ENCODE assay signal across 15 cellular contexts in the genomic region with DNA sequence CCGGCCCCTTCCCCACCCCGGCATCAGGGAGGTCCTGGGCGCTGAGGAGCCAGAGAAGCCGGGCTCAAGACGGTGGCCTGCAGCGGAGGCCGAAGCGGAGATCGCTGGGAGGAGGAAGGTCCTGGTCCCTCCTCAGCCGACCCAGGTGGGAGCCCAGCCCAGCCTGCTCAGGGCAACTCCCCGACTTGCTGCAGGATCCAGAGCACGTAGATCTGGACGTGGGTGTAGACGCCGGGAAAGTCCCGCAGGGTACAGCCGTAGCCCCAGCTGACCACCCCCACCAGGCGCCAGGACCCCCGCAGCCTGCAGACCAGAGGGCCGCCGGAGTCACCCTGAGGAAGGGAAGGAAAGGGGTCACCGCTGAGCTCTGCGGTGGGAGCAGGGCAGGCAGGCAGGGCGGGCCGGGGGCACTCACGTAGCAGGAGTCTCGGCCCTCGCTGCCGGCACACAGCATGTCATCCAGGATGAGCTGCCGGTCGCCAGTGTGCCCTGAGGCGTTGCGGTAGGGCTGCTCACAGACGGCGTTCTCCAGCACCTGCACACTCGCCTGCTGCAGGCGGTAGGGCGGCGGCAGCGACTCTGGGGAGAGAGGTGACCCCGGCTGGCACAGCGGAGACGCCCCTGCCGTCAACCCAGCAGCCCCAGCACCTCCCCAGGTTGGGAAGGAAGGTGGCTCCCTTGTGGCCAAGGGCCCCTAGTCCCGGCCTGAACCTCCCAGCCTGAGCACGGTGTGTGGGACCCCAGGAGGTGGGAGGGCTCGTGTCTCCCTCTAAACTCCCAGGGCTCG. TPM values are rescaled to one million over a fixed set of nuclear protein-coding genes. Genes with fewer than 3 reads are reported as not detected.
A peak's percentile ranks its signal among the peaks of the same experiment; 100 is the strongest.
DNase-seq lines count a peak whose midpoint lies in the region; ATAC-seq and TF ChIP-seq lines count a peak whose summit lies in the region.
"Had no signal": no experiment of that assay in that cellular context is flagged by ENCODE, and none has a peak within 500 bp of the region (broad histone marks: within the 10 kb centered on the region; RNA-seq: fewer than 3 reads in every experiment).

No MANE protein-coding gene starts in this region.

- H3K27me3 Mint-ChIP-seq in MCF 10A (ENCODE audit: insufficient read depth, unreplicated experiment) = peaks cover 52% of the 10 kb centered on the region
- peaks cover 7% of the 10 kb centered on the region for H3K27me3 Mint-ChIP-seq in endodermal cell (ENCODE audit: insufficient read depth)
- H3K27me3 Mint-ChIP-seq in stimulated activated naive B cell treated with anti-CD40 and anti-IgM and Interleukin-4, amounts not matched to agents 10 μg/mL and 1 μg/mL and 100 μg/mL, for 72 hours = peaks cover 51 to 59% of the 10 kb centered on the region in 2 donors
- peaks cover 11% of the 10 kb centered on the region for H3K27me3 Mint-ChIP-seq in activated T-helper 1 cell treated with anti-CD3 and anti-CD28 coated beads, Interleukin-12 subunit alpha, Interleukin-12 subunit beta, Interleukin-2, Interleukin-4 antibody, amounts not matched to agents 30 ng/mL and 10 ng/mL and 1 ng/mL, durations not matched to agents 14 hours and 24 hours and 36 hours (ENCODE audit: insufficient read depth)
- H3K27me3 Mint-ChIP-seq in CD8-positive, alpha-beta T cell (ENCODE audit: low read depth) = peaks cover 24% of the 10 kb centered on the region

- H3K27ac ChIP-seq in mammary epithelial cell (ENCODE audit: insufficient read depth, low read depth, low read length) (no peak overlapping the region), endodermal cell (ENCODE audit: low read depth, low read length) (no peak overlapping the region)
- H3K27ac ChIP-seq in CD8-positive, alpha-beta T cell (ENCODE audit: low read depth, low read length) = no peak overlapping the region

- H3K4me2 ChIP-seq in mammary epithelial cell (ENCODE audit: insufficient read depth, low read depth, low read length) = no peak overlapping the region

- H3K36me3 ChIP-seq in mammary epithelial cell (ENCODE audit: insufficient read depth, low read length) = no peaks in the 10 kb centered on the region
- no peaks in the 10 kb centered on the region for H3K36me3 ChIP-seq in endodermal cell (ENCODE audit: control insufficient read depth, insufficient read depth, low read length)
- H3K36me3 ChIP-seq in CD8-positive, alpha-beta T cell (ENCODE audit: insufficient read depth, low read length) = no peaks in the 10 kb centered on the region

- no peaks in the 10 kb centered on the region for H3K79me2 ChIP-seq in mammary epithelial cell (ENCODE audit: insufficient read depth, low read length)

- in situ Hi-C loops in mammary epithelial cell (cut with MboI; ENCODE audit: low sequenced_read_pairs in 2 of 2) = no loop called here

- H3K4me1 Mint-ChIP-seq in MCF 10A (ENCODE audit: insufficient read depth, unreplicated experiment) = no peaks in the 10 kb centered on the region
- no peaks in the 10 kb centered on the region for H3K4me1 Mint-ChIP-seq in endodermal cell
- H3K4me1 Mint-ChIP-seq in stimulated activated naive B cell treated with anti-CD40 and anti-IgM and Interleukin-4, amounts not matched to agents 10 μg/mL and 1 μg/mL and 100 μg/mL, for 72 hours = peaks cover 6 to 14% of the 10 kb centered on the region in 2 donors
- H3K4me1 Mint-ChIP-seq in activated T-helper 1 cell treated with anti-CD3 and anti-CD28 coated beads, Interleukin-12 subunit alpha, Interleukin-12 subunit beta, Interleukin-2, Interleukin-4 antibody, amounts not matched to agents 30 ng/mL and 10 ng/mL and 1 ng/mL, durations not matched to agents 14 hours and 24 hours and 36 hours (ENCODE audit: low read depth) = no peaks in the 10 kb centered on the region
- peaks cover 5% of the 10 kb centered on the region for H3K4me1 Mint-ChIP-seq in CD8-positive, alpha-beta T cell (ENCODE audit: low read depth)

- H3K4me3 ChIP-seq in mammary epithelial cell (replicated peaks in 1 of 3; ENCODE audit: insufficient read depth in 1 of 3, low read depth in 2 of 3, low read length in 3 of 3) (no peak overlapping the region), endodermal cell (ENCODE audit: low read length) (no peak overlapping the region)
- H3K4me3 ChIP-seq in CD8-positive, alpha-beta T cell (ENCODE audit: low read depth, low read length) = no peak overlapping the region

- H3K9ac ChIP-seq in mammary epithelial cell (ENCODE audit: insufficient read depth, low read length) (no peak overlapping the region), endodermal cell (ENCODE audit: extremely low read depth, low read length, poor library complexity, severe bottlenecking) (no peak overlapping the region)

- intact Hi-C loops in mammary epithelial cell (cut with micrococcal nuclease) (no loop called here), MCF 10A (cut with micrococcal nuclease) (no loop called here)
- intact Hi-C loops in activated T-helper 1 cell treated with anti-CD3 and anti-CD28 coated beads, Interleukin-12 subunit alpha, Interleukin-12 subunit beta, Interleukin-2, Interleukin-4 antibody, amounts not matched to agents 30 ng/mL and 10 ng/mL and 1 ng/mL, durations not matched to agents 14 hours and 24 hours and 36 hours (cut with micrococcal nuclease) = no loop called here
- intact Hi-C loops in CD8-positive, alpha-beta T cell (cut with DNase I, micrococcal nuclease) = no loop called here

- dilution Hi-C loops in mammary epithelial cell (cut with HindIII; ENCODE audit: low sequenced_read_pairs) = loop anchor here (25.0 kb wide), 1 partner anchor 226 kb away; the partner anchor contains the start of genes CLCN7, PTX4 and TELO2

- WGBS in mammary epithelial cell (ENCODE audit: low coverage, missing lambda C conversion rate) = 8% methylated on average over 15 of the region's 48 CpGs
- 46 to 72% methylated on average over 18 to 47 of the region's 48 CpGs for WGBS in endodermal cell (ENCODE audit: insufficient coverage in 1 of 2, insufficient read length in 1 of 2), 2 experiments

- H3K4me1 ChIP-seq in mammary epithelial cell (ENCODE audit: insufficient read depth, low read length) (peaks cover 7% of the 10 kb centered on the region), endodermal cell (ENCODE audit: control insufficient read depth, insufficient read depth, low read length) (no peaks in the 10 kb centered on the region)
- H3K4me1 ChIP-seq in CD8-positive, alpha-beta T cell (ENCODE audit: insufficient read depth, low read length) = peaks cover 9% of the 10 kb centered on the region

- H3K4me3 Mint-ChIP-seq in MCF 10A (ENCODE audit: unreplicated experiment) (no peak overlapping the region), endodermal cell (no peak overlapping the region)
- H3K4me3 Mint-ChIP-seq in stimulated activated naive B cell treated with anti-CD40 and anti-IgM and Interleukin-4, amounts not matched to agents 10 μg/mL and 1 μg/mL and 100 μg/mL, for 72 hours = no peak overlapping the region
- no peak overlapping the region for H3K4me3 Mint-ChIP-seq in activated T-helper 1 cell treated with anti-CD3 and anti-CD28 coated beads, Interleukin-12 subunit alpha, Interleukin-12 subunit beta, Interleukin-2, Interleukin-4 antibody, amounts not matched to agents 30 ng/mL and 10 ng/mL and 1 ng/mL, durations not matched to agents 14 hours and 24 hours and 36 hours
- H3K4me3 Mint-ChIP-seq in CD8-positive, alpha-beta T cell = no peak overlapping the region
- H3K4me3 Mint-ChIP-seq: activated CD4-positive, alpha-beta memory T cell treated with anti-CD3 and anti-CD28 coated beads, Interleukin-2, amount 10 ng/mL, durations not matched to agents 7 days and 5 days; nephron had no signal

- CTCF ChIA-PET in mammary epithelial cell (lab: Charles Lee; ENCODE audit: low non-redundant PET) (no interaction called here), MCF 10A (lab: Yijun Ruan, JAX) (no interaction called here)
- CTCF ChIA-PET in CD8-positive, alpha-beta T cell (lab: Charles Lee) = no interaction called here

- H3K27ac Mint-ChIP-seq in MCF 10A (ENCODE audit: low read depth, unreplicated experiment) (no peak overlapping the region), endodermal cell (no peak overlapping the region)
- no peak overlapping the region for H3K27ac Mint-ChIP-seq in stimulated activated naive B cell treated with anti-CD40 and anti-IgM and Interleukin-4, amounts not matched to agents 10 μg/mL and 1 μg/mL and 100 μg/mL, for 72 hours
- H3K27ac Mint-ChIP-seq in activated T-helper 1 cell treated with anti-CD3 and anti-CD28 coated beads, Interleukin-12 subunit alpha, Interleukin-12 subunit beta, Interleukin-2, Interleukin-4 antibody, amounts not matched to agents 30 ng/mL and 10 ng/mL and 1 ng/mL, durations not matched to agents 14 hours and 24 hours and 36 hours = no peak overlapping the region
- no peak overlapping the region for H3K27ac Mint-ChIP-seq in CD8-positive, alpha-beta T cell
- H3K27ac Mint-ChIP-seq: activated CD4-positive, alpha-beta memory T cell treated with anti-CD3 and anti-CD28 coated beads, Interleukin-2, amount 10 ng/mL, durations not matched to agents 7 days and 5 days; activated T-helper 2 cell treated with anti-CD3 and anti-CD28 coated beads, Interferon-gamma antibody, Interleukin-2, Interleukin-4, amounts not matched to agents 10 μg/mL and 5 μg/mL and 100 μg/mL, durations not matched to agents 14 hours and 24 hours and 36 hours; nephron had no signal

- H3K36me3 Mint-ChIP-seq in MCF 10A (ENCODE audit: insufficient read depth, unreplicated experiment) (no peaks in the 10 kb centered on the region), endodermal cell (ENCODE audit: low read depth) (no peaks in the 10 kb centered on the region)
- no peaks in the 10 kb centered on the region for H3K36me3 Mint-ChIP-seq in stimulated activated naive B cell treated with anti-CD40 and anti-IgM and Interleukin-4, amounts not matched to agents 10 μg/mL and 1 μg/mL and 100 μg/mL, for 72 hours
- H3K36me3 Mint-ChIP-seq in activated T-helper 1 cell treated with anti-CD3 and anti-CD28 coated beads, Interleukin-12 subunit alpha, Interleukin-12 subunit beta, Interleukin-2, Interleukin-4 antibody, amounts not matched to agents 30 ng/mL and 10 ng/mL and 1 ng/mL, durations not matched to agents 14 hours and 24 hours and 36 hours (ENCODE audit: low read depth) = no peaks in the 10 kb centered on the region
- H3K36me3 Mint-ChIP-seq in CD8-positive, alpha-beta T cell = no peaks in the 10 kb centered on the region

- H3K9me3 ChIP-seq in mammary epithelial cell (replicated peaks; ENCODE audit: insufficient read depth, low read length) (no peaks in the 10 kb centered on the region), endodermal cell (ENCODE audit: control insufficient read depth, low read length) (no peaks in the 10 kb centered on the region)
- H3K9me3 ChIP-seq in CD8-positive, alpha-beta T cell (ENCODE audit: low read length) = no peaks in the 10 kb centered on the region

- DNase-seq in mammary epithelial cell (peak; percentile 21), MCF 10A (ENCODE audit: unreplicated experiment) (no peak), NCI-H2107 treated with DMSO at 0.1 percent for 48 hours (lab: John Stamatoyannopoulos, UW; ENCODE audit: unreplicated experiment) (peak; percentile 49), endodermal cell (peak; percentile 63)
- DNase-seq in stimulated activated naive B cell treated with anti-CD40 and anti-IgM and Interleukin-4, amounts not matched to agents 10 μg/mL and 1 μg/mL and 100 μg/mL, for 72 hours = no peak
- no peak for DNase-seq in activated T-helper 1 cell treated with anti-CD3 and anti-CD28 coated beads, Interleukin-12 subunit alpha, Interleukin-12 subunit beta, Interleukin-2, Interleukin-4 antibody, amounts not matched to agents 30 ng/mL and 10 ng/mL and 1 ng/mL, durations not matched to agents 14 hours and 24 hours and 36 hours (ENCODE audit: low spot score)
- DNase-seq in CD8-positive, alpha-beta T cell = no peak
- DNase-seq: activated CD4-positive, alpha-beta memory T cell treated with anti-CD3 and anti-CD28 coated beads, Interleukin-2, amount 10 ng/mL, durations not matched to agents 7 days and 5 days; foreskin melanocyte; MV-4-11; NCI-H446 had no signal

- peaks cover 8% of the 10 kb centered on the region for H4K20me1 ChIP-seq in mammary epithelial cell (ENCODE audit: insufficient read depth, low read length)

- H3K27me3 ChIP-seq in mammary epithelial cell (ENCODE audit: insufficient read depth, low read length) = peaks cover 23% of the 10 kb centered on the region
- peaks cover 33% of the 10 kb centered on the region for H3K27me3 ChIP-seq in endodermal cell (ENCODE audit: control insufficient read depth, insufficient read depth, low read length, poor library complexity, severe bottlenecking)
- H3K27me3 ChIP-seq in CD8-positive, alpha-beta T cell (ENCODE audit: insufficient read depth, low read length) = peaks cover 8% of the 10 kb centered on the region

- POLR2A ChIA-PET in MCF 10A (lab: Yijun Ruan, JAX) = no interaction called here
- POLR2A ChIA-PET in CD8-positive, alpha-beta T cell (lab: Charles Lee) = no interaction called here

- H2AFZ ChIP-seq in mammary epithelial cell (ENCODE audit: low read depth, low read length) = no peak overlapping the region

- BruUV-seq in mammary epithelial cell (replicated peaks; lab: Mats Ljungman, UMichigan) (no TSS peak), MCF 10A (replicated peaks; lab: Mats Ljungman, UMichigan) (no TSS peak)

- peak; percentile 31 to 44 for ATAC-seq in stimulated activated naive B cell treated with anti-CD40 and anti-IgM and Interleukin-4, amounts not matched to agents 10 μg/mL and 1 μg/mL and 100 μg/mL, for 72 hours (replicated peaks)
- ATAC-seq in GM18505 (IDR thresholded peaks at IDR 0.05; ENCODE audit: unreplicated experiment) = no peak
- ATAC-seq in CD8-positive, alpha-beta T cell = no peak

- no peak for TF ChIP-seq POLR2A in GM18505 (IDR thresholded peaks at IDR 0.05; ENCODE audit: borderline replicate concordance, extremely low read depth, insufficient read depth, insufficient read length)

- no peak for TF ChIP-seq CTCF in mammary epithelial cell (conservative IDR thresholded peaks at IDR 0.05 in 1 of 2, IDR thresholded peaks at IDR 0.05 in 1 of 2; ENCODE audit: extremely low read depth in 1 of 2, insufficient read depth in 1 of 2, low read depth in 1 of 2, low read length in 2 of 2)
- no peak for TF ChIP-seq CTCF in MCF 10A (IDR thresholded peaks at IDR 0.05; ENCODE audit: unreplicated experiment)
- TF ChIP-seq CTCF in endodermal cell (conservative IDR thresholded peaks at IDR 0.05) = no peak
- no peak for TF ChIP-seq CTCF in CD8-positive, alpha-beta T cell (IDR thresholded peaks at IDR 0.05)

- H3K9me3 Mint-ChIP-seq in MCF 10A (ENCODE audit: unreplicated experiment) (peaks cover 8% of the 10 kb centered on the region), endodermal cell (peaks cover 5% of the 10 kb centered on the region)
- peaks cover 5 to 6% of the 10 kb centered on the region in 2 donors for H3K9me3 Mint-ChIP-seq in stimulated activated naive B cell treated with anti-CD40 and anti-IgM and Interleukin-4, amounts not matched to agents 10 μg/mL and 1 μg/mL and 100 μg/mL, for 72 hours
- H3K9me3 Mint-ChIP-seq in activated T-helper 1 cell treated with anti-CD3 and anti-CD28 coated beads, Interleukin-12 subunit alpha, Interleukin-12 subunit beta, Interleukin-2, Interleukin-4 antibody, amounts not matched to agents 30 ng/mL and 10 ng/mL and 1 ng/mL, durations not matched to agents 14 hours and 24 hours and 36 hours = peaks cover 10% of the 10 kb centered on the region
- H3K9me3 Mint-ChIP-seq in CD8-positive, alpha-beta T cell = no peaks in the 10 kb centered on the region

RNA-seq across cellular contexts. Expression of gene TPSD1, which starts 5.5 kb away (rescaled TPM):
- total RNA-seq in mammary epithelial cell (not detected), MCF 10A (2022) (not detected in 2 replicates), endodermal cell (not detected)
- polyA plus RNA-seq in mammary epithelial cell = not detected
- polyA minus RNA-seq in mammary epithelial cell = not detected
- not detected for polyA plus RNA-seq in endodermal cell (2013, experiment 1 of 2)
- polyA plus RNA-seq in endodermal cell (2013, experiment 2 of 2) = not detected
- not detected in 2 replicates for total RNA-seq in activated T-helper 1 cell treated with anti-CD3 and anti-CD28 coated beads, Interleukin-12 subunit alpha, Interleukin-12 subunit beta, Interleukin-2, Interleukin-4 antibody, amounts not matched to agents 30 ng/mL and 10 ng/mL and 1 ng/mL, durations not matched to agents 14 hours and 24 hours and 36 hours
- total RNA-seq in CD8-positive, alpha-beta T cell = not detected
- total RNA-seq: activated CD4-positive, alpha-beta memory T cell treated with anti-CD3 and anti-CD28 coated beads, Interleukin-2, amount 10 ng/mL, durations not matched to agents 7 days and 5 days; activated T-helper 2 cell treated with anti-CD3 and anti-CD28 coated beads, Interferon-gamma antibody, Interleukin-2, Interleukin-4, amounts not matched to agents 10 μg/mL and 5 μg/mL and 100 μg/mL, durations not matched to agents 14 hours and 24 hours and 36 hours; lung microvascular endothelial cell had no signal

RNA-seq across cellular contexts. Expression of gene TPSAB1, which starts 20.8 kb away (rescaled TPM):
- not detected for total RNA-seq in mammary epithelial cell
- polyA plus RNA-seq in mammary epithelial cell = not detected
- not detected for polyA minus RNA-seq in mammary epithelial cell
- total RNA-seq in MCF 10A (2022) = not detected in 2 replicates
- total RNA-seq in endodermal cell = not detected
- not detected for polyA plus RNA-seq in endodermal cell (2013, experiment 1 of 2)
- not detected for polyA plus RNA-seq in endodermal cell (2013, experiment 2 of 2)
- not detected in 2 replicates for total RNA-seq in activated T-helper 1 cell treated with anti-CD3 and anti-CD28 coated beads, Interleukin-12 subunit alpha, Interleukin-12 subunit beta, Interleukin-2, Interleukin-4 antibody, amounts not matched to agents 30 ng/mL and 10 ng/mL and 1 ng/mL, durations not matched to agents 14 hours and 24 hours and 36 hours
- not detected for total RNA-seq in CD8-positive, alpha-beta T cell
- total RNA-seq: activated CD4-positive, alpha-beta memory T cell treated with anti-CD3 and anti-CD28 coated beads, Interleukin-2, amount 10 ng/mL, durations not matched to agents 7 days and 5 days; activated T-helper 2 cell treated with anti-CD3 and anti-CD28 coated beads, Interferon-gamma antibody, Interleukin-2, Interleukin-4, amounts not matched to agents 10 μg/mL and 5 μg/mL and 100 μg/mL, durations not matched to agents 14 hours and 24 hours and 36 hours; lung microvascular endothelial cell had no signal

RNA-seq across cellular contexts. Expression of gene TPSB2, which starts 31.3 kb away (rescaled TPM):
- total RNA-seq in mammary epithelial cell = not detected
- not detected for polyA plus RNA-seq in mammary epithelial cell
- polyA minus RNA-seq in mammary epithelial cell = not detected
- total RNA-seq in MCF 10A (2022) = not detected in 2 replicates
- total RNA-seq in endodermal cell = not detected
- polyA plus RNA-seq in endodermal cell (2013, experiment 1 of 2) = not detected
- not detected for polyA plus RNA-seq in endodermal cell (2013, experiment 2 of 2)
- not detected in 2 replicates for total RNA-seq in activated T-helper 1 cell treated with anti-CD3 and anti-CD28 coated beads, Interleukin-12 subunit alpha, Interleukin-12 subunit beta, Interleukin-2, Interleukin-4 antibody, amounts not matched to agents 30 ng/mL and 10 ng/mL and 1 ng/mL, durations not matched to agents 14 hours and 24 hours and 36 hours
- not detected for total RNA-seq in CD8-positive, alpha-beta T cell
- total RNA-seq: activated CD4-positive, alpha-beta memory T cell treated with anti-CD3 and anti-CD28 coated beads, Interleukin-2, amount 10 ng/mL, durations not matched to agents 7 days and 5 days; activated T-helper 2 cell treated with anti-CD3 and anti-CD28 coated beads, Interferon-gamma antibody, Interleukin-2, Interleukin-4, amounts not matched to agents 10 μg/mL and 5 μg/mL and 100 μg/mL, durations not matched to agents 14 hours and 24 hours and 36 hours; lung microvascular endothelial cell had no signal

RNA-seq across cellular contexts. Expression of gene TPSG1, which starts 36.3 kb away (rescaled TPM):
- total RNA-seq in mammary epithelial cell = not detected
- polyA plus RNA-seq in mammary epithelial cell = not detected
- polyA minus RNA-seq in mammary epithelial cell = not detected
- not detected in 2 replicates for total RNA-seq in MCF 10A (2022)
- not detected for total RNA-seq in endodermal cell
- not detected for polyA plus RNA-seq in endodermal cell (2013, experiment 1 of 2)
- polyA plus RNA-seq in endodermal cell (2013, experiment 2 of 2) = not detected
- not detected in 2 replicates for total RNA-seq in activated T-helper 1 cell treated with anti-CD3 and anti-CD28 coated beads, Interleukin-12 subunit alpha, Interleukin-12 subunit beta, Interleukin-2, Interleukin-4 antibody, amounts not matched to agents 30 ng/mL and 10 ng/mL and 1 ng/mL, durations not matched to agents 14 hours and 24 hours and 36 hours
- not detected for total RNA-seq in CD8-positive, alpha-beta T cell
- total RNA-seq: activated CD4-positive, alpha-beta memory T cell treated with anti-CD3 and anti-CD28 coated beads, Interleukin-2, amount 10 ng/mL, durations not matched to agents 7 days and 5 days; activated T-helper 2 cell treated with anti-CD3 and anti-CD28 coated beads, Interferon-gamma antibody, Interleukin-2, Interleukin-4, amounts not matched to agents 10 μg/mL and 5 μg/mL and 100 μg/mL, durations not matched to agents 14 hours and 24 hours and 36 hours; lung microvascular endothelial cell had no signal

RNA-seq across cellular contexts. Expression of gene UBE2I, which starts 48.1 kb away (rescaled TPM):
- total RNA-seq in mammary epithelial cell = 100 to 1,000 TPM in 1 of 2 donors, 10 to 100 TPM in 1; 42.7 to 157 TPM
- 91.3 TPM for polyA plus RNA-seq in mammary epithelial cell
- polyA minus RNA-seq in mammary epithelial cell = 104 TPM
- total RNA-seq in MCF 10A (2022) = 163 and 172 TPM in 2 replicates
- 100 to 1,000 TPM; 250 to 294 TPM for total RNA-seq in endodermal cell
- polyA plus RNA-seq in endodermal cell (2013, experiment 1 of 2) = 223 TPM
- polyA plus RNA-seq in endodermal cell (2013, experiment 2 of 2) = 222 TPM
- 257 TPM in 2 replicates for total RNA-seq in activated T-helper 1 cell treated with anti-CD3 and anti-CD28 coated beads, Interleukin-12 subunit alpha, Interleukin-12 subunit beta, Interleukin-2, Interleukin-4 antibody, amounts not matched to agents 30 ng/mL and 10 ng/mL and 1 ng/mL, durations not matched to agents 14 hours and 24 hours and 36 hours
- 100 to 1,000 TPM; 285 to 294 TPM for total RNA-seq in CD8-positive, alpha-beta T cell

Comparison
In these comparisons a context has a peak if more than half of its experiments do, and no peak if none do; other contexts are left out.
1. DNase-seq: peak in mammary epithelial cell (single experiment), NCI-H2107 treated with DMSO at 0.1 percent for 48 hours (single experiment) and endodermal cell (single experiment); none in MCF 10A (single experiment), stimulated activated naive B cell treated with anti-CD40 and anti-IgM and Interleukin-4, amounts not matched to agents 10 μg/mL and 1 μg/mL and 100 μg/mL, for 72 hours (single experiment), activated T-helper 1 cell treated with anti-CD3 and anti-CD28 coated beads, Interleukin-12 subunit alpha, Interleukin-12 subunit beta, Interleukin-2, Interleukin-4 antibody, amounts not matched to agents 30 ng/mL and 10 ng/mL and 1 ng/mL, durations not matched to agents 14 hours and 24 hours and 36 hours (single experiment) and CD8-positive, alpha-beta T cell (0 of 7).
2. ATAC-seq: peak in stimulated activated naive B cell treated with anti-CD40 and anti-IgM and Interleukin-4, amounts not matched to agents 10 μg/mL and 1 μg/mL and 100 μg/mL, for 72 hours (2 of 2); none in GM18505 (single experiment) and CD8-positive, alpha-beta T cell (single experiment).